22 cellular contexts compared by ENCODE assay signal in the genomic region with DNA sequence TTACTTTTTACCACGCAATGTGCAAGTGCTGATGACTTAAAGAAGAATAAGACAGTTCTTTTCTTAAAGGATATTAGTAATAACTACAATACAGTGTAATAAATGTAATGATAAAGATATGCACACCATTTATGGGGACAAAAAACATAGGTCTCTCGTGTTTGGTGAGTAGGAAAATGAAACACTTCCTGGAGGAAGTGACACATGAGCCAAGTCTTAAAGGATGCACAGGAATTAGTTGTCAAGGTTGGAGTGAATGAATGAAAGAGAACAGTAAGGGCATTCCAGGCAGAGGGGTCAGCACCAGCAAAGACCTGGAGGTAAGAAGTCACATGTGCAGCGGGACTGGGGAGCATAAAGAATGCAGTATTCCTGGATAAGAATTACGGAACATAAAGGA.
"Had no signal": no experiment of that assay in that cellular context is flagged by ENCODE, and none has a peak within 500 bp of the region (broad histone marks: within the 10 kb centered on the region; RNA-seq: fewer than 3 reads in every experiment).

No MANE protein-coding gene starts in this region.

- ATAC-seq: gastroesophageal sphincter; left cardiac atrium; left ventricle myocardium superior; stimulated activated naive B cell treated with anti-CD40 and anti-IgM and Interleukin-4, amounts not matched to agents 10 μg/mL and 1 μg/mL and 100 μg/mL, for 72 hours had no signal

- H3K4me1 ChIP-seq: parathyroid adenoma, prostate gland, right lobe of liver had no signal

- H3K79me2 ChIP-seq: parathyroid adenoma had no signal

- H3K9me3 ChIP-seq: esophagus squamous epithelium, gastroesophageal sphincter, prostate gland, right lobe of liver, stomach, thoracic aorta had no signal

- H2AFZ ChIP-seq: parathyroid adenoma had no signal

- H3K36me3 ChIP-seq: prostate gland, thoracic aorta had no signal

- H3K4me3 ChIP-seq: esophagus squamous epithelium, gastroesophageal sphincter, lung, prostate gland, right lobe of liver, stomach, thoracic aorta had no signal

- H3K27me3 ChIP-seq: esophagus squamous epithelium, gastroesophageal sphincter, right lobe of liver, stomach had no signal

- H3K9ac ChIP-seq: parathyroid adenoma had no signal

- H3K27ac ChIP-seq: esophagus squamous epithelium, gastroesophageal sphincter, parathyroid adenoma, prostate gland, right lobe of liver, stomach, thoracic aorta had no signal

- DNase-seq: cortex of kidney; effector memory CD4-positive, alpha-beta T cell; esophagus squamous epithelium; foreskin fibroblast; immature natural killer cell; left cardiac atrium; left ventricle myocardium superior; mesendoderm; naive B cell; occipital lobe; retina; right lobe of liver; stimulated activated CD4-positive, alpha-beta T cell treated with anti-CD3 and anti-CD28 coated beads, Interleukin-4, amount 100 ng/mL, for 24 hours; stimulated activated naive B cell treated with anti-CD40 and anti-IgM and Interleukin-4, amounts not matched to agents 10 μg/mL and 1 μg/mL and 100 μg/mL, for 72 hours; stomach; substantia nigra; trophoblast cell had no signal
